9 cellular contexts compared by ENCODE assay signal in the genomic region with DNA sequence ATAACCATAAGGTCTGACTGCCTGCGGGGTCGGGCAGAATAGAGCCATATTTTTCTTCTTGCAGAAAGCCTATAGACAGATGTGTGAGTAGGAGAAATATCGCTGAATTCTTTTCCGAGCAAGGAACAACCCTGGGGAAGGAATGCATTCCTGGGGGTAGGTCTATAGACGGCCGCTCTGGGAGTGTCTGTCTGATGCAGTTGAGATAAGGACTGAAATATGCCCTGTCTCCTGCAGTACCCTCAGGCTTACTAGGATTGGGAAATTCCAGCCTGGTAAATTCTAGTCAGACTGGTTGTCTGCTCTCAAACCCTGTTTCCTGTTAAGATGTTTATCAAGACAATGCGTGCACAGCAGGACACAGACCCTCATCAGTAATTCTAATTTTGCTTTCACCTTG. TPM values are rescaled to one million over a fixed set of nuclear protein-coding genes. Genes with fewer than 3 reads are reported as not detected.
"Had no signal": no experiment of that assay in that cellular context is flagged by ENCODE, and none has a peak within 500 bp of the region (broad histone marks: within the 10 kb centered on the region; RNA-seq: fewer than 3 reads in every experiment).

No MANE protein-coding gene starts in this region.

RNA-seq across cellular contexts. Expression of gene PLAAT2, which starts 18.0 kb away (rescaled TPM):
- total RNA-seq: activated CD4-positive, alpha-beta memory T cell treated with anti-CD3 and anti-CD28 coated beads, Interleukin-2, amount 10 ng/mL, durations not matched to agents 7 days and 5 days; activated T-helper 17 cell treated with anti-CD3 and anti-CD28 coated beads, Interleukin-2, amount 50 U/mL, for 72 hours; cerebellum; left ventricle myocardium inferior; mesothelial cell of epicardium; neural crest cell; pancreas; sciatic nerve; suprapubic skin had no signal

RNA-seq across cellular contexts. Expression of gene PLAAT4, which starts 44.6 kb away (rescaled TPM):
- total RNA-seq: neural crest cell had no signal
